Comparison of ENCODE assay signal across 13 cellular contexts in the genomic region with DNA sequence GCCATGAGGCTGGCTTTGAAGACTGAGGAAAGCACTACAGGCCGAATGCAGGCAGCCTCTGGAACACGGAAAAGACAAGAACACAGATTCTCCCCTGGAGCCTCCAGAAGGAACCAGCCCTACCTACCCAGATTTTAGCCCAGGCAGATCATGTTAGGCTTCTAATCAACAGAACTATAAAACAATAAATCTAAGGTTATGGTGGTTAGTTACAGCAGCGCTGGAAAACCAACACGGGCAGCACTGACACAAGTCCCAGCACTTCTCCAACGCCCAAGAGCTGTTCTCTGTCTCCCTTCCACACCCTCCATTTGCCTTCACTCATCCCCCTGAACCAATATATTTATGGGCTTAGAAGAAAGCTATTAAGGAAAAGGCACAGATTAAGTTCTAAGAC. TPM values are rescaled to one million over a fixed set of nuclear protein-coding genes. Genes with fewer than 3 reads are reported as not detected.
DNase-seq lines count a peak whose midpoint lies in the region; ATAC-seq, FAIRE-seq and TF ChIP-seq lines count a peak whose summit lies in the region.
"Had no signal": no experiment of that assay in that cellular context is flagged by ENCODE, and none has a peak within 500 bp of the region (broad histone marks: within the 10 kb centered on the region; RNA-seq: fewer than 3 reads in every experiment).

No MANE protein-coding gene starts in this region.

- peak overlapping the region in 1 of 2 experiments; percentile 74; a peak in 2 of 4 replicates for H3K9ac ChIP-seq in K562 (ENCODE audit: insufficient read depth in 1 of 2, low read depth in 2 of 2, low read length in 2 of 2)

- TF ChIP-seq POLR2A in K562 (conservative IDR thresholded peaks at IDR 0.05) (no peak), vagina (IDR thresholded peaks at IDR 0.05) (no peak)

- no peak for TF ChIP-seq EP300 in K562 (IDR thresholded peaks at IDR 0.05; ENCODE audit: low read length)

- H3K36me3 Mint-ChIP-seq in stimulated activated naive CD8-positive, alpha-beta T cell treated with anti-CD3 and anti-CD28 coated beads, Interleukin-15, Interleukin-2, amounts not matched to agents 100 ng/mL and 50 ng/mL, for 24 hours (ENCODE audit: low read depth) = peaks cover 56% of the 10 kb centered on the region
- peaks cover 0 to 7% of the 10 kb centered on the region in 2 donors for H3K36me3 Mint-ChIP-seq in naive B cell

- TF ChIP-seq CTCF in K562 (IDR thresholded peaks at IDR 0.05 in 2 of 3, conservative IDR thresholded peaks at IDR 0.05 in 1 of 3; ENCODE audit: insufficient read depth in 2 of 3, low read depth in 1 of 3, low read length in 3 of 3) (no peak), vagina (IDR thresholded peaks at IDR 0.05) (no peak), dorsolateral prefrontal cortex (IDR thresholded peaks at IDR 0.05 in 54 of 56, conservative IDR thresholded peaks at IDR 0.05 in 2 of 56; ENCODE audit: low read depth in 1 of 56, partially characterized antibody in 56 of 56) (no peak)

- H3K4me3 Mint-ChIP-seq in stimulated activated naive CD8-positive, alpha-beta T cell treated with anti-CD3 and anti-CD28 coated beads, Interleukin-15, Interleukin-2, amounts not matched to agents 100 ng/mL and 50 ng/mL, for 24 hours = peak overlapping the region; percentile 56
- H3K4me3 Mint-ChIP-seq in naive B cell = peak overlapping the region; percentile 44 to 90 (median 80)

- peaks cover 95% of the 10 kb centered on the region for H3K4me1 Mint-ChIP-seq in stimulated activated naive CD8-positive, alpha-beta T cell treated with anti-CD3 and anti-CD28 coated beads, Interleukin-15, Interleukin-2, amounts not matched to agents 100 ng/mL and 50 ng/mL, for 24 hours (ENCODE audit: low read depth)
- H3K4me1 Mint-ChIP-seq in naive B cell = peaks cover 76 to 95% (median 80%) of the 10 kb centered on the region in 3 donors

- BruUV-seq in K562 (replicated peaks; lab: Mats Ljungman, UMichigan) = no TSS peak

- WGBS in K562 (ENCODE audit: insufficient coverage, low coverage, missing lambda C conversion rate) = 53% methylated on average over 5 of the region's 5 CpGs

- H3K4me1 ChIP-seq in K562 (replicated peaks in 1 of 2; ENCODE audit: control insufficient read depth in 2 of 2, insufficient read depth in 2 of 2, low read length in 2 of 2) = peaks cover 32 to 57% of the 10 kb centered on the region in 2 experiments
- peaks cover 100% of the 10 kb centered on the region for H3K4me1 ChIP-seq in vagina

- H3K27me3 Mint-ChIP-seq in stimulated activated naive CD8-positive, alpha-beta T cell treated with anti-CD3 and anti-CD28 coated beads, Interleukin-15, Interleukin-2, amounts not matched to agents 100 ng/mL and 50 ng/mL, for 24 hours = no peaks in the 10 kb centered on the region
- no peaks in the 10 kb centered on the region for H3K27me3 Mint-ChIP-seq in naive B cell

- intact Hi-C loops in K562 (cut with micrococcal nuclease) = no loop called here
- intact Hi-C loops in vagina (cut with DNase I) = no loop called here
- intact Hi-C loops in dorsolateral prefrontal cortex (cut with DNase I) = loop anchor here in 1 of 2 donors (10.0 kb wide), 1 partner anchor 108 kb away; no protein-coding TSS in a partner anchor

- no peak for FAIRE-seq in K562 (lab: Jason Lieb, UNC)

- POLR2A ChIA-PET in K562 (lab: Yijun Ruan, JAX) = interaction anchor here (0.6 to 1.8 kb wide), 4 partner anchors 8 to 85 kb away, joined by 3 to 9 read pairs (median 6); no protein-coding TSS in a partner anchor

- no peaks in the 10 kb centered on the region for H3K9me3 ChIP-seq in K562 (replicated peaks; ENCODE audit: control insufficient read depth, insufficient read depth, low read depth, low read length)
- no peaks in the 10 kb centered on the region for H3K9me3 ChIP-seq in vagina

- peaks cover 83% of the 10 kb centered on the region for H4K20me1 ChIP-seq in K562 (replicated peaks; ENCODE audit: control insufficient read depth, insufficient read depth, low read length)

- H3K27ac ChIP-seq in K562 (ENCODE audit: extremely low read depth, low read depth, low read length) (no peak overlapping the region), vagina (peak overlapping the region; percentile 61), dorsolateral prefrontal cortex (no peak overlapping the region)

- no peak overlapping the region for H3K4me3 ChIP-seq in K562
- H3K4me3 ChIP-seq in vagina = peak overlapping the region in 1 of 2 donors; percentile 4
- H3K4me3 ChIP-seq in dorsolateral prefrontal cortex = no peak overlapping the region

- H3K9me3 Mint-ChIP-seq in stimulated activated naive CD8-positive, alpha-beta T cell treated with anti-CD3 and anti-CD28 coated beads, Interleukin-15, Interleukin-2, amounts not matched to agents 100 ng/mL and 50 ng/mL, for 24 hours = no peaks in the 10 kb centered on the region
- H3K9me3 Mint-ChIP-seq in naive B cell = no peaks in the 10 kb centered on the region

- H3K9me1 ChIP-seq in K562 (ENCODE audit: control insufficient read depth, insufficient read depth, low read length) = peaks cover 6% of the 10 kb centered on the region

- H3K79me2 ChIP-seq in K562 (ENCODE audit: control insufficient read depth, insufficient read depth, low read length) = peaks cover 100% of the 10 kb centered on the region

- in situ Hi-C loops in K562 (cut with MboI) = no loop called here

- no peak for DNase-seq in stimulated activated naive CD8-positive, alpha-beta T cell treated with anti-CD3 and anti-CD28 coated beads, Interleukin-15, Interleukin-2, amounts not matched to agents 100 U/mL and 50 U/mL, for 24 hours
- DNase-seq in K562 (ENCODE audit: extremely low read depth in 1 of 4, low spot score in 3 of 4) = no peak
- DNase-seq in naive B cell = no peak
- DNase-seq in vagina (ENCODE audit: extremely low spot score in 2 of 2) = no peak
- DNase-seq in dorsolateral prefrontal cortex = no peak
- no peak for DNase-seq in anterior cingulate cortex (lab: John Stamatoyannopoulos, UW)
- DNase-seq: activated gamma-delta T cell treated with Interleukin-2 at 50 U/mL for 16 hours; AML-193; effector CD8-positive, alpha-beta T cell; NCI-H187 treated with DMSO at 0.1 percent for 48 hours; stimulated activated CD4-positive, alpha-beta T cell treated with anti-CD3 and anti-CD28 coated beads, Interleukin-2, amount 100 ng/mL, for 48 hours had no signal

- H3K4me2 ChIP-seq in K562 (ENCODE audit: insufficient read depth, low read length) = peak overlapping the region; percentile 14; the same call in 1 of the 2 replicates

- TF ChIP-seq RAD21 in K562 (CRISPR knock-in tag; conservative IDR thresholded peaks at IDR 0.05 in 1 of 2, IDR thresholded peaks at IDR 0.05 in 1 of 2) = no peak

- CTCF ChIA-PET in K562 (lab: Yijun Ruan, JAX; ENCODE audit: low intra/inter-chr PET ratio) = no interaction called here

- no peak for ATAC-seq in stimulated activated naive CD8-positive, alpha-beta T cell treated with anti-CD3 and anti-CD28 coated beads, Interleukin-15, Interleukin-2, amounts not matched to agents 100 U/mL and 50 U/mL, for 24 hours
- ATAC-seq in K562 = no peak
- no peak for ATAC-seq in naive B cell (ENCODE audit: low read depth in 2 of 2)
- no peak for ATAC-seq in GM21529 (IDR thresholded peaks at IDR 0.05; ENCODE audit: unreplicated experiment)

- peaks cover 58% of the 10 kb centered on the region for H3K36me3 ChIP-seq in K562 (ENCODE audit: control insufficient read depth, insufficient read depth, low read length)
- no peaks in the 10 kb centered on the region for H3K36me3 ChIP-seq in vagina

- H2AFZ ChIP-seq in K562 (ENCODE audit: low read depth, low read length) = no peak overlapping the region

- no peaks in the 10 kb centered on the region for H3K27me3 ChIP-seq in K562 (ENCODE audit: control insufficient read depth in 2 of 2, insufficient read depth in 2 of 2, low read length in 2 of 2)
- H3K27me3 ChIP-seq in vagina = no peaks in the 10 kb centered on the region
- no peaks in the 10 kb centered on the region for H3K27me3 ChIP-seq in dorsolateral prefrontal cortex

- H3K27ac Mint-ChIP-seq in stimulated activated naive CD8-positive, alpha-beta T cell treated with anti-CD3 and anti-CD28 coated beads, Interleukin-15, Interleukin-2, amounts not matched to agents 100 ng/mL and 50 ng/mL, for 24 hours = peak overlapping the region; percentile 82
- H3K27ac Mint-ChIP-seq in naive B cell = peak overlapping the region in 3 of 6 donors; percentile 14 to 93 (median 51)

RNA-seq across cellular contexts. Expression of a gene that starts 7.5 kb away (rescaled TPM):
- 521 and 557 TPM in 2 replicates for total RNA-seq in K562 (2011; cell fraction: chromatin; rRNA removed; ENCODE audit: low replicate concordance)
- 219 and 271 TPM in 2 replicates for total RNA-seq in K562 (2011; cell fraction: nucleolus; rRNA removed)
- 280 and 307 TPM in 2 replicates for total RNA-seq in K562 (2011; cell fraction: nucleoplasm; rRNA removed)
- total RNA-seq in K562 (2014; rRNA removed) (49.2 and 58.7 TPM in 2 replicates), K562 (2014; rRNA removed; fragmentation: Illumina TruSeq; extraction: Trizol) (25.4 and 31.7 TPM in 2 replicates), K562 (2015; rRNA removed; fragmentation: Illumina TruSeq; extraction: Trizol) (26.9 and 27.6 TPM in 2 replicates), K562 (2021) (114 and 126 TPM in 2 replicates), vagina (135 TPM), dorsolateral prefrontal cortex (100 to 1,000 TPM; 131 to 216 (median 167) TPM)
- polyA plus RNA-seq in K562 (2011; rRNA removed) (24.1 and 24.5 TPM in 2 replicates), K562 (2014; fragmentation: Illumina TruSeq; extraction: Trizol) (41.9 and 66.8 TPM in 2 replicates), K562 (2014; fragmentation: Nextera tagmentation; extraction: Ambion mirVana) (1 to 10 TPM; 4.7 to 5.4 TPM), K562 (2014; rRNA removed) (75.6 and 83.7 TPM in 2 replicates), naive B cell (ENCODE audit: low read depth in 6 of 6) (10 to 100 TPM in 3 of 6 donors, 1 to 10 TPM in 2, under 1 TPM in 1; 0.78 to 24.8 (median 10.1) TPM)
- polyA plus RNA-seq in K562 (2011; cell fraction: cytosol; rRNA removed) = 24.1 and 43.3 TPM in 2 replicates
- 82.4 and 115 TPM in 2 replicates for polyA plus RNA-seq in K562 (2011; cell fraction: nucleus; rRNA removed)
- 58.0 and 101 TPM in 2 replicates for polyA plus RNA-seq in K562 (2012)
- 22.7 and 27.7 TPM in 2 replicates for polyA minus RNA-seq in K562 (2011; rRNA and poly(A)+ RNA removed)
- 41.4 and 57.3 TPM in 2 replicates for polyA minus RNA-seq in K562 (2011; cell fraction: cytosol; rRNA and poly(A)+ RNA removed)
- 37.2 and 51.5 TPM in 2 replicates for polyA minus RNA-seq in K562 (2011; cell fraction: nucleus; rRNA and poly(A)+ RNA removed)

RNA-seq across cellular contexts. Expression of a gene that starts 25.4 kb away (rescaled TPM):
- total RNA-seq in K562 (2011; cell fraction: chromatin; rRNA removed; ENCODE audit: low replicate concordance) = 538 and 821 TPM in 2 replicates
- 360 and 372 TPM in 2 replicates for total RNA-seq in K562 (2011; cell fraction: nucleolus; rRNA removed)
- total RNA-seq in K562 (2011; cell fraction: nucleoplasm; rRNA removed) = 370 and 431 TPM in 2 replicates
- 67.4 and 136 TPM in 2 replicates for total RNA-seq in K562 (2014; rRNA removed)
- 37.3 and 41.2 TPM in 2 replicates for total RNA-seq in K562 (2014; rRNA removed; fragmentation: Illumina TruSeq; extraction: Trizol)
- 51.9 and 55.5 TPM in 2 replicates for total RNA-seq in K562 (2015; rRNA removed; fragmentation: Illumina TruSeq; extraction: Trizol)
- total RNA-seq in K562 (2021) = 74.8 and 75.4 TPM in 2 replicates
- polyA plus RNA-seq in K562 (2011; rRNA removed) = 44.2 and 53.2 TPM in 2 replicates
- 33.7 and 35.7 TPM in 2 replicates for polyA plus RNA-seq in K562 (2011; cell fraction: cytosol; rRNA removed)
- polyA plus RNA-seq in K562 (2011; cell fraction: nucleus; rRNA removed) = 243 and 279 TPM in 2 replicates
- 41.5 and 49.6 TPM in 2 replicates for polyA plus RNA-seq in K562 (2012)
- polyA plus RNA-seq in K562 (2014; fragmentation: Illumina TruSeq; extraction: Trizol) = 49.2 and 49.4 TPM in 2 replicates
- 1 to 10 TPM; 5.8 to 7.0 TPM for polyA plus RNA-seq in K562 (2014; fragmentation: Nextera tagmentation; extraction: Ambion mirVana)
- 62.6 and 89.1 TPM in 2 replicates for polyA plus RNA-seq in K562 (2014; rRNA removed)
- 44.3 and 53.3 TPM in 2 replicates for polyA minus RNA-seq in K562 (2011; rRNA and poly(A)+ RNA removed)
- polyA minus RNA-seq in K562 (2011; cell fraction: cytosol; rRNA and poly(A)+ RNA removed) = 30.5 and 50.1 TPM in 2 replicates
- 79.4 and 87.9 TPM in 2 replicates for polyA minus RNA-seq in K562 (2011; cell fraction: nucleus; rRNA and poly(A)+ RNA removed)
- polyA plus RNA-seq in naive B cell (ENCODE audit: low read depth in 6 of 6) = 10 to 100 TPM; 34.8 to 54.1 (median 40.0) TPM
- total RNA-seq in vagina = 119 TPM
- 100 to 1,000 TPM; 115 to 276 (median 151) TPM for total RNA-seq in dorsolateral prefrontal cortex
